26 cellular contexts compared by ENCODE assay signal in genomic region chr2:226087505-226088365, GRCh38.
"Had no signal": no experiment of that assay in that cellular context is flagged by ENCODE, and none has a peak within 500 bp of the region (broad histone marks: within the 10 kb centered on the region; RNA-seq: fewer than 3 reads in every experiment).

No MANE protein-coding gene starts in this region.

- H3K4me1 ChIP-seq: colonic mucosa, heart left ventricle, left ventricle myocardium inferior, neural progenitor cell, tibial nerve had no signal

- H3K9me2 ChIP-seq: SK-N-SH had no signal

- H3K27ac Mint-ChIP-seq: activated B cell treated with CpG ODN at 0.5 μM for 24 hours; activated CD4-positive, alpha-beta T cell treated with anti-CD3 and anti-CD28 coated beads for 36 hours; activated naive CD8-positive, alpha-beta T cell; activated T-cell treated with anti-CD3 and anti-CD28 coated beads, Interleukin-2, amount 50 U/mL, for 72 hours; naive B cell; neural progenitor cell; stimulated activated naive B cell treated with anti-CD40 and anti-IgM and Interleukin-4, amounts not matched to agents 10 μg/mL and 1 μg/mL and 100 μg/mL, for 72 hours; T-helper 1 cell treated with Interleukin-12 subunit alpha and Interleukin-12 subunit beta and Interleukin-4 antibody, amounts not matched to agents 30 μg/mL and 1 μg/mL, for 36 hours had no signal

- H3K4me2 ChIP-seq: neural progenitor cell, SK-N-SH had no signal

- H3K4me1 Mint-ChIP-seq: activated B cell treated with CpG ODN at 0.5 μM for 24 hours; activated CD4-positive, alpha-beta T cell treated with anti-CD3 and anti-CD28 coated beads for 36 hours; naive B cell; neural progenitor cell; stimulated activated naive B cell treated with anti-CD40 and anti-IgM and Interleukin-4, amounts not matched to agents 10 μg/mL and 1 μg/mL and 100 μg/mL, for 72 hours had no signal

- H3K9me3 ChIP-seq: colonic mucosa, SK-N-SH had no signal

- H3K36me3 ChIP-seq: cardiac muscle cell, colonic mucosa, heart left ventricle, left ventricle myocardium inferior, neural progenitor cell, tibial nerve had no signal

- H3K4me3 Mint-ChIP-seq: activated B cell treated with CpG ODN at 0.5 μM for 24 hours; activated CD4-positive, alpha-beta T cell treated with anti-CD3 and anti-CD28 coated beads for 36 hours; activated naive CD8-positive, alpha-beta T cell; activated T-cell treated with anti-CD3 and anti-CD28 coated beads, Interleukin-2, amount 50 U/mL, for 72 hours; naive B cell; neural progenitor cell; stimulated activated naive B cell treated with anti-CD40 and anti-IgM and Interleukin-4, amounts not matched to agents 10 μg/mL and 1 μg/mL and 100 μg/mL, for 72 hours; T-helper 1 cell treated with Interleukin-12 subunit alpha and Interleukin-12 subunit beta and Interleukin-4 antibody, amounts not matched to agents 30 μg/mL and 1 μg/mL, for 36 hours had no signal

- H3K36me3 Mint-ChIP-seq: activated naive CD8-positive, alpha-beta T cell; naive B cell; stimulated activated naive B cell treated with anti-CD40 and anti-IgM and Interleukin-4, amounts not matched to agents 10 μg/mL and 1 μg/mL and 100 μg/mL, for 72 hours had no signal

- H2AFZ ChIP-seq: neural progenitor cell had no signal

- ATAC-seq: activated CD4-positive, alpha-beta T cell treated with anti-CD3 and anti-CD28 coated beads for 36 hours; activated T-cell treated with anti-CD3 and anti-CD28 coated beads, Interleukin-2, amount 50 U/mL, for 72 hours; right cardiac atrium; stimulated activated naive B cell treated with anti-CD40 and anti-IgM and Interleukin-4, amounts not matched to agents 10 μg/mL and 1 μg/mL and 100 μg/mL, for 72 hours had no signal

- H3K9me3 Mint-ChIP-seq: activated B cell treated with CpG ODN at 0.5 μM for 24 hours; T-helper 1 cell treated with Interleukin-12 subunit alpha and Interleukin-12 subunit beta and Interleukin-4 antibody, amounts not matched to agents 30 μg/mL and 1 μg/mL, for 36 hours had no signal

- DNase-seq: activated B cell treated with CpG ODN at 0.5 μM for 24 hours; activated CD4-positive, alpha-beta T cell treated with anti-CD3 and anti-CD28 coated beads for 36 hours; activated CD4-positive, alpha-beta T cell treated with anti-CD3 and anti-CD28 coated beads, Interleukin-2, amount 50 U/mL, for 4 hours; activated effector memory CD4-positive, alpha-beta T cell treated with Interleukin-2 at 50 U/mL for 16 hours; activated naive CD4-positive, alpha-beta T cell treated with Interleukin-2 at 50 U/mL for 16 hours; activated T-cell treated with anti-CD3 and anti-CD28 coated beads for 4 hours; activated T-cell treated with anti-CD3 and anti-CD28 coated beads, Interleukin-2, amount 50 U/mL, for 72 hours; anterior cingulate cortex; cerebellar nuclear complex; colonic mucosa; effector memory CD4-positive, alpha-beta T cell; left ventricle myocardium inferior; naive B cell; right cardiac atrium; SK-N-SH; stimulated activated CD4-positive, alpha-beta T cell treated with anti-CD3 and anti-CD28 coated beads, Interleukin-4, amount 100 ng/mL, for 24 hours; stimulated activated naive B cell treated with anti-CD40 and anti-IgM and Interleukin-4, amounts not matched to agents 10 μg/mL and 1 μg/mL and 100 μg/mL, for 72 hours; SW 1271; T-helper 9 cell had no signal

- H3K27ac ChIP-seq: cardiac muscle cell, colonic mucosa, heart left ventricle, left ventricle myocardium inferior, neural progenitor cell, skin epidermis, tibial nerve had no signal

- H3K4me3 ChIP-seq: cardiac muscle cell, colonic mucosa, heart left ventricle, left ventricle myocardium inferior, neural progenitor cell, skin epidermis, tibial nerve had no signal

- H3K27me3 Mint-ChIP-seq: activated B cell treated with CpG ODN at 0.5 μM for 24 hours had no signal

- H3K27me3 ChIP-seq: cardiac muscle cell, colonic mucosa, heart left ventricle, neural progenitor cell, tibial nerve had no signal
